ENCODE assay signal across 8 cellular contexts in genomic region chr2:163347982-163348842, GRCh38.
DNase-seq lines count a peak whose midpoint lies in the region; ATAC-seq and TF ChIP-seq lines count a peak whose summit lies in the region.

No MANE protein-coding gene starts in this region.

- DNase-seq in A172 (ENCODE audit: low spot score) = peak; percentile 95
- peak; percentile 92 to 95 for DNase-seq in cardiac fibroblast (ENCODE audit: low read depth in 2 of 2)
- DNase-seq in iPS-NIHi7 (ENCODE audit: extremely low spot score) = peak; percentile 85
- DNase-seq in skeletal muscle cell (ENCODE audit: low read depth) = peak; percentile 61
- no peak for DNase-seq in stimulated activated CD4-positive, alpha-beta T cell treated with anti-CD3 and anti-CD28 coated beads, Interleukin-4, amount 100 ng/mL, for 24 hours

- TF ChIP-seq CTCF in cardiac fibroblast (IDR thresholded peaks at IDR 0.05; ENCODE audit: low read depth, low read length) = no peak

- H3K4me3 ChIP-seq in cardiac fibroblast (replicated peaks in 1 of 2; ENCODE audit: low read depth in 2 of 2, low read length in 2 of 2) (peak overlapping the region; percentile 25 to 34), skeletal muscle cell (ENCODE audit: low read depth, low read length) (peak overlapping the region; percentile 31)

- ATAC-seq in HG03520 (IDR thresholded peaks at IDR 0.05; ENCODE audit: unreplicated experiment) (peak; percentile 41), HG03108 (IDR thresholded peaks at IDR 0.05; ENCODE audit: unreplicated experiment) (no peak), GM19397 (IDR thresholded peaks at IDR 0.05; ENCODE audit: unreplicated experiment) (no peak)
